14 cellular contexts compared by ENCODE assay signal in genomic region chr12:19978193-19978592, GRCh38.
A peak's percentile ranks its signal among the peaks of the same experiment; 100 is the strongest.
DNase-seq lines count a peak whose midpoint lies in the region; ATAC-seq lines count a peak whose summit lies in the region.
"Had no signal": no experiment of that assay in that cellular context is flagged by ENCODE, and none has a peak within 500 bp of the region (broad histone marks: within the 10 kb centered on the region; RNA-seq: fewer than 3 reads in every experiment).

No MANE protein-coding gene starts in this region.

- H3K9me3 ChIP-seq in MG63 (no peaks in the 10 kb centered on the region), mesenchymal stem cell (ENCODE audit: control insufficient read depth, low read length) (no peaks in the 10 kb centered on the region)
- H3K9me3 ChIP-seq: colonic mucosa, psoas muscle had no signal

- H3K18ac ChIP-seq in mesenchymal stem cell (ENCODE audit: low read depth in 1 of 2, low read length in 2 of 2), result no peak overlapping the region

- no peak overlapping the region for H3K14ac ChIP-seq in mesenchymal stem cell (ENCODE audit: low read length in 2 of 2)

- no peak overlapping the region for H3K23ac ChIP-seq in mesenchymal stem cell (ENCODE audit: low read length in 2 of 2)

- H3K27me3 ChIP-seq in MG63 (no peaks in the 10 kb centered on the region), mesenchymal stem cell (ENCODE audit: control insufficient read depth in 1 of 2, insufficient read depth in 1 of 2, low read length in 2 of 2) (no peaks in the 10 kb centered on the region)
- H3K27me3 ChIP-seq: colonic mucosa had no signal

- no peak overlapping the region for H4K91ac ChIP-seq in mesenchymal stem cell (ENCODE audit: low read length)

- DNase-seq in Caki2 (ENCODE audit: low read depth) (peak; percentile 18), MG63 (peak; percentile 18), dedifferentiated amniotic fluid mesenchymal stem cell (ENCODE audit: extremely low spot score) (peak; percentile 83), mesenchymal stem cell (peak; percentile 91), T1000 (lab: John Stamatoyannopoulos, UW) (no peak), left colon (no peak)
- DNase-seq: activated CD4-positive, alpha-beta T cell treated with anti-CD3 and anti-CD28 coated beads, Interleukin-2, amount 50 U/mL, for 4 hours; activated effector memory CD4-positive, alpha-beta T cell treated with anti-CD3 and anti-CD28 coated beads, Interleukin-2, amount 50 U/mL, for 16 hours; colonic mucosa; mesendoderm; NCI-H2029 treated with DMSO at 0.1 percent for 48 hours; psoas muscle had no signal

- H3K36me3 ChIP-seq in MG63 (no peaks in the 10 kb centered on the region), mesenchymal stem cell (ENCODE audit: control insufficient read depth in 1 of 2, insufficient read depth in 2 of 2, low read depth in 1 of 2, low read length in 2 of 2) (no peaks in the 10 kb centered on the region)
- H3K36me3 ChIP-seq: colonic mucosa had no signal

- H2BK5ac ChIP-seq in mesenchymal stem cell (ENCODE audit: low read depth, low read length, poor library complexity, severe bottlenecking), result no peak overlapping the region

- H3K4me1 ChIP-seq in mesenchymal stem cell (ENCODE audit: control insufficient read depth, insufficient read depth, low read depth, low read length), result no peaks in the 10 kb centered on the region
- H3K4me1 ChIP-seq: colonic mucosa, psoas muscle had no signal

- no peak overlapping the region for H3K27ac ChIP-seq in mesenchymal stem cell (ENCODE audit: low read length, poor library complexity, severe bottlenecking)
- H3K27ac ChIP-seq: colonic mucosa, psoas muscle had no signal

- H3K79me1 ChIP-seq in mesenchymal stem cell (replicated peaks; ENCODE audit: low read length, poor library complexity, severe bottlenecking), result no peaks in the 10 kb centered on the region

- no peak overlapping the region for H3K4ac ChIP-seq in mesenchymal stem cell (ENCODE audit: low read depth in 1 of 2, low read length in 2 of 2)

- H3K4me2 ChIP-seq in mesenchymal stem cell (ENCODE audit: low read length, poor library complexity, severe bottlenecking), result no peak overlapping the region

- no peak overlapping the region for H2BK120ac ChIP-seq in mesenchymal stem cell (ENCODE audit: low read depth, low read length)

- H2AK5ac ChIP-seq in mesenchymal stem cell (ENCODE audit: low read length, severe bottlenecking), result no peak overlapping the region

- no peak overlapping the region for H4K8ac ChIP-seq in mesenchymal stem cell (ENCODE audit: low read length)

- no peak overlapping the region for H2AFZ ChIP-seq in mesenchymal stem cell (ENCODE audit: low read depth, low read length)

- ATAC-seq in HG03039 (IDR thresholded peaks at IDR 0.05; ENCODE audit: unreplicated experiment), result no peak
- ATAC-seq in left colon, result no peak
- no peak for ATAC-seq in GM21367 (IDR thresholded peaks at IDR 0.05; ENCODE audit: unreplicated experiment)

- in situ Hi-C loops in Caki2 (cut with HindIII; ENCODE audit: low pct_unique_long_range_greater_than_20kb, low sequenced_read_pairs), result no loop called here

- no peak overlapping the region for H2BK12ac ChIP-seq in mesenchymal stem cell (ENCODE audit: low read length in 2 of 2)

- peak overlapping the region; percentile 15 for H3K9ac ChIP-seq in mesenchymal stem cell (ENCODE audit: low read length)

- intact Hi-C loops in left colon (cut with DNase I, micrococcal nuclease), result no loop called here

- H3K4me3 ChIP-seq in MG63, result no peak overlapping the region
- H3K4me3 ChIP-seq in mesenchymal stem cell (ENCODE audit: insufficient read depth in 1 of 2, low read depth in 1 of 2, low read length in 2 of 2), result no peak overlapping the region
- H3K4me3 ChIP-seq: colonic mucosa, psoas muscle had no signal

- H2BK15ac ChIP-seq in mesenchymal stem cell (ENCODE audit: low read depth, poor library complexity, severe bottlenecking), result no peak overlapping the region

Comparison
In these comparisons a context has a peak if more than half of its experiments do, and no peak if none do; other contexts are left out.
1. DNase-seq: peak in Caki2 (single experiment), MG63 (single experiment), dedifferentiated amniotic fluid mesenchymal stem cell (single experiment) and mesenchymal stem cell (single experiment); none in T1000 (single experiment) and left colon (0 of 2).